31 cellular contexts compared by ENCODE assay signal in the genomic region with DNA sequence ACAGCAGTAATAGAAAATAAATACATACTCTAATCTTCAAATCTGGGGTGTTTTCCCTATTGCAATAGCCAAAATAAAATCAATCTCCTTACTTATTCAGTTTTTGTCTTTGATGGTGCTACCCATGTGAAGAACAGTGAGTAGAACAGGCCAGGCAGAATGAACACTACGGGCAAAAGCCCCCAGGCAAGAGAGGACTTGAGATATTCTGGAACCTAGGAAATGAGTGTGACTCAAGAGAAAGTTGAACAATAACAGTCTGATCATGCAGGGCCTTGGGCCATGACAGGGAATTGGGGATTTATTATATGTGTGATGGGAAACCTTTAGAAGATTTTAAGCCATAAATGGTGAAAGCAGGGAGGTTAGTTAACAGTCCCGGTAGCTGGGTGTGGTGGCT.
"Had no signal": no experiment of that assay in that cellular context is flagged by ENCODE, and none has a peak within 500 bp of the region (broad histone marks: within the 10 kb centered on the region; RNA-seq: fewer than 3 reads in every experiment).

No MANE protein-coding gene starts in this region.

- H3K4me1 ChIP-seq: ascending aorta had no signal

- H3K27me3 ChIP-seq: ascending aorta had no signal

- H3K27ac Mint-ChIP-seq: activated CD4-positive, alpha-beta T cell treated with anti-CD3 and anti-CD28 coated beads, Interleukin-2, amount 10 ng/mL, durations not matched to agents 24 days and 14 days; activated CD8-positive, alpha-beta T cell treated with anti-CD3 and anti-CD28 coated beads, Interleukin-2, amount 10 ng/mL, durations not matched to agents 7 days and 5 days; activated naive CD4-positive, alpha-beta T cell treated with anti-CD3 and anti-CD28 coated beads, Interleukin-2, amount 50 U/mL, for 24 hours; activated naive CD8-positive, alpha-beta T cell treated with anti-CD3 and anti-CD28 coated beads, Interleukin-2, amount 10 ng/mL, durations not matched to agents 7 days and 5 days; activated T-cell treated with anti-CD3 and anti-CD28 coated beads, Interleukin-2, amount 50 U/mL, for 24 hours; activated T-helper 2 cell treated with anti-CD3 and anti-CD28 coated beads, Interferon-gamma antibody, Interleukin-2, Interleukin-4, amounts not matched to agents 10 μg/mL and 5 μg/mL and 100 μg/mL, durations not matched to agents 14 hours and 24 hours and 36 hours had no signal

- H3K9me3 ChIP-seq: ascending aorta had no signal

- H3K27ac ChIP-seq: ascending aorta, PC-9 had no signal

- DNase-seq: activated CD4-positive, alpha-beta T cell treated with anti-CD3 and anti-CD28 coated beads, Interleukin-2, amount 50 U/mL, for 48 hours; activated CD8-positive, alpha-beta T cell treated with anti-CD3 and anti-CD28 coated beads, Interleukin-2, amount 10 ng/mL, durations not matched to agents 7 days and 5 days; activated gamma-delta T cell; activated naive CD4-positive, alpha-beta T cell treated with Interleukin-2 at 50 U/mL for 16 hours; activated naive CD8-positive, alpha-beta T cell treated with anti-CD3 and anti-CD28 coated beads, Interleukin-2, amount 10 ng/mL, durations not matched to agents 7 days and 5 days; activated T-cell treated with anti-CD3 and anti-CD28 coated beads, Interleukin-2, amount 50 U/mL, for 24 hours; amygdala; caudate nucleus; Kasumi-1; KG1; MM.1S; MV-4-11; NCI-H1092; NCI-H1436 treated with DMSO at 0.1 percent for 48 hours; NCI-H1694 treated with DMSO at 0.1 percent for 48 hours; NCI-H2029; NCI-H2107; NCI-H2171; NCI-H510A; NCI-H526; NCI-H748 treated with DMSO at 0.1 percent for 48 hours; NK-92 treated with Interleukin-12 subunit alpha and Interleukin-12 subunit beta, amount 100 ng/mL, for 24 hours; PC-9; Right ventricle myocardium superior; SW 1271; T-helper 1 cell; T1000 had no signal

- H3K4me1 Mint-ChIP-seq: activated CD4-positive, alpha-beta T cell treated with anti-CD3 and anti-CD28 coated beads, Interleukin-2, amount 10 ng/mL, durations not matched to agents 24 days and 14 days; activated naive CD4-positive, alpha-beta T cell treated with anti-CD3 and anti-CD28 coated beads, Interleukin-2, amount 50 U/mL, for 24 hours; activated naive CD8-positive, alpha-beta T cell treated with anti-CD3 and anti-CD28 coated beads, Interleukin-2, amount 10 ng/mL, durations not matched to agents 7 days and 5 days had no signal

- H3K36me3 Mint-ChIP-seq: activated naive CD4-positive, alpha-beta T cell treated with anti-CD3 and anti-CD28 coated beads, Interleukin-2, amount 50 U/mL, for 24 hours; activated naive CD8-positive, alpha-beta T cell treated with anti-CD3 and anti-CD28 coated beads, Interleukin-2, amount 10 ng/mL, durations not matched to agents 7 days and 5 days had no signal

- H3K36me3 ChIP-seq: ascending aorta had no signal

- H3K4me3 Mint-ChIP-seq: activated CD4-positive, alpha-beta T cell treated with anti-CD3 and anti-CD28 coated beads, Interleukin-2, amount 10 ng/mL, durations not matched to agents 24 days and 14 days; activated CD8-positive, alpha-beta T cell treated with anti-CD3 and anti-CD28 coated beads, Interleukin-2, amount 10 ng/mL, durations not matched to agents 7 days and 5 days; activated naive CD4-positive, alpha-beta T cell treated with anti-CD3 and anti-CD28 coated beads, Interleukin-2, amount 50 U/mL, for 24 hours; activated naive CD8-positive, alpha-beta T cell treated with anti-CD3 and anti-CD28 coated beads, Interleukin-2, amount 10 ng/mL, durations not matched to agents 7 days and 5 days; activated T-cell treated with anti-CD3 and anti-CD28 coated beads, Interleukin-2, amount 50 U/mL, for 24 hours had no signal

- H3K4me3 ChIP-seq: ascending aorta, PC-9 had no signal

- H2AFZ ChIP-seq: PC-9 had no signal

- H3K4me2 ChIP-seq: PC-9 had no signal

- H3K9me3 Mint-ChIP-seq: activated CD4-positive, alpha-beta T cell treated with anti-CD3 and anti-CD28 coated beads, Interleukin-2, amount 10 ng/mL, durations not matched to agents 24 days and 14 days; activated naive CD4-positive, alpha-beta T cell treated with anti-CD3 and anti-CD28 coated beads, Interleukin-2, amount 50 U/mL, for 24 hours; activated naive CD8-positive, alpha-beta T cell treated with anti-CD3 and anti-CD28 coated beads, Interleukin-2, amount 10 ng/mL, durations not matched to agents 7 days and 5 days; activated T-cell treated with anti-CD3 and anti-CD28 coated beads, Interleukin-2, amount 50 U/mL, for 24 hours; activated T-helper 2 cell treated with anti-CD3 and anti-CD28 coated beads, Interferon-gamma antibody, Interleukin-2, Interleukin-4, amounts not matched to agents 10 μg/mL and 5 μg/mL and 100 μg/mL, durations not matched to agents 14 hours and 24 hours and 36 hours had no signal
